ENCODE assay signal across 1 cellular context in genomic region chr20:58228484-58229197, GRCh38.
TF ChIP-seq lines count a peak whose summit lies in the region.

A gene with protein sequence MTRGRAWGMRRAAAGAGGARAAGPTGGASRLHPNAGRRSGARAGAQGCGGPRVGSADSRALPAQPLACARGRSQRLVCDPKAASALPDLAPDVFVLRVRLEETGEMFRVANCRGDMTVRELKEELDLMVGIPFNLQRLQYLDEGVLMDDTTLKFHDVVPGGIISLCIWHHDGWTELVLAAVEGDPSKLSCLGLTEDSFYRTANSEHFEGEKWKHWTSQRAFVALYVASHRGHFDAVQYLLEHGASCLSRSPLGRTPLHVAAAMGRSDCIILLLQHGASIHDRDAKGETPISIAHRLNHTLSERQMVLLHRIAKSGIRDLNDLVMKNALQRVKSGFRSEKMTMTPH (minus strand): TSS chr20:58228653. CDS start chr20:58228653, 0 bp downstream.

TF ChIP-seq in K562, 482 proteins besides CTCF, POLR2A, EP300 and RAD21 (continued from another document):
- TF ChIP-seq CREB1 (IDR thresholded peaks at IDR 0.05) = peak; percentile 54; the same call in 1 of the 2 replicates
- no peak for TF ChIP-seq CREB1 (CRISPR knock-in tag; IDR thresholded peaks at IDR 0.05)
- TF ChIP-seq GATA2 (CRISPR knock-in tag; IDR thresholded peaks at IDR 0.05) = no peak
- no peak for TF ChIP-seq MXI1 (IDR thresholded peaks at IDR 0.05; ENCODE audit: low read depth, low read length)
- TF ChIP-seq CREM (IDR thresholded peaks at IDR 0.05; ENCODE audit: low read depth) = peak; percentile 35
- no peak for TF ChIP-seq CCNT2 (IDR thresholded peaks at IDR 0.05; ENCODE audit: borderline replicate concordance, extremely low read depth, insufficient read length, low read depth, low read length)
- no peak for TF ChIP-seq HNRNPK (IDR thresholded peaks at IDR 0.05; ENCODE audit: low read depth, low read length, poor library complexity, severe bottlenecking)
- peak in 1 of 2 experiments; percentile 31 for TF ChIP-seq E2F6 (IDR thresholded peaks at IDR 0.05; ENCODE audit: borderline replicate concordance in 1 of 2, extremely low read depth in 1 of 2, insufficient read depth in 1 of 2, insufficient read length in 1 of 2, low read depth in 1 of 2, low read length in 1 of 2, poor library complexity in 1 of 2, severe bottlenecking in 1 of 2)
- TF ChIP-seq POLR2G (IDR thresholded peaks at IDR 0.05; ENCODE audit: low read depth, low read length) = peak; percentile 8; the same call in 1 of the 2 replicates
- TF ChIP-seq EGR1 (conservative IDR thresholded peaks at IDR 0.05) = peak; percentile 19; the same call in 1 of the 2 replicates
- TF ChIP-seq VEZF1 (CRISPR knock-in tag; IDR thresholded peaks at IDR 0.05) = peak; percentile 41; the same call in 1 of the 2 replicates
